ENCODE assay signal across 26 cellular contexts in genomic region chr18:45228989-45229388, GRCh38.
"Had no signal": no experiment of that assay in that cellular context is flagged by ENCODE, and none has a peak within 500 bp of the region (broad histone marks: within the 10 kb centered on the region; RNA-seq: fewer than 3 reads in every experiment).

No MANE protein-coding gene starts in this region.

- H3K9me3 ChIP-seq: gastrocnemius medialis, mucosa of descending colon, right lobe of liver, transverse colon, vagina had no signal

- H3K79me2 ChIP-seq: parathyroid adenoma had no signal

- H3K4me3 ChIP-seq: gastrocnemius medialis, lung, mucosa of descending colon, neural progenitor cell, right lobe of liver, transverse colon, vagina had no signal

- H3K27ac ChIP-seq: epithelial cell of prostate, gastrocnemius medialis, neural progenitor cell, parathyroid adenoma, right lobe of liver, transverse colon, vagina had no signal

- H3K4me1 Mint-ChIP-seq: memory B cell, naive B cell, neural progenitor cell had no signal

- H3K27me3 Mint-ChIP-seq: dendritic cell treated with granulocyte-macrophage colony-stimulating factor and Interleukin-4, amounts not matched to agents 40 ng/mL and 50 ng/mL, for 4 days; memory B cell; progenitor cell of endocrine pancreas; stimulated activated naive B cell treated with anti-CD40 and anti-IgM and Interleukin-4, amounts not matched to agents 10 μg/mL and 1 μg/mL and 100 μg/mL, for 72 hours; stimulated activated naive CD8-positive, alpha-beta T cell treated with anti-CD3 and anti-CD28 coated beads, Interleukin-15, Interleukin-2, amounts not matched to agents 100 ng/mL and 50 ng/mL, for 24 hours had no signal

- ATAC-seq: esophagus mucosa; gastrocnemius medialis; left lobe of liver; mucosa of descending colon; natural killer cell treated with Interleukin-12 subunit alpha and Interleukin-12 subunit beta and Interleukin-15 and Interleukin-18, amount 100 ng/mL, for 72 hours; right lobe of liver; stimulated activated naive B cell treated with anti-CD40 and anti-IgM and Interleukin-4, amounts not matched to agents 10 μg/mL and 1 μg/mL and 100 μg/mL, for 72 hours had no signal

- H3K27me3 ChIP-seq: gastrocnemius medialis, neural progenitor cell, right lobe of liver, transverse colon, vagina had no signal

- H3K4me3 Mint-ChIP-seq: dendritic cell treated with granulocyte-macrophage colony-stimulating factor and Interleukin-4, amounts not matched to agents 40 ng/mL and 50 ng/mL, for 4 days; endodermal cell; memory B cell; naive B cell; natural killer cell treated with Interleukin-12 subunit alpha and Interleukin-12 subunit beta and Interleukin-15 and Interleukin-18, amount 100 ng/mL, for 72 hours; neural progenitor cell; stimulated activated naive B cell treated with anti-CD40 and anti-IgM and Interleukin-4, amounts not matched to agents 10 μg/mL and 1 μg/mL and 100 μg/mL, for 72 hours; stimulated activated naive CD8-positive, alpha-beta T cell treated with anti-CD3 and anti-CD28 coated beads, Interleukin-15, Interleukin-2, amounts not matched to agents 100 ng/mL and 50 ng/mL, for 24 hours had no signal

- DNase-seq: effector CD8-positive, alpha-beta T cell; endodermal cell; foreskin fibroblast; gastrocnemius medialis; head of caudate nucleus; kidney; mucosa of descending colon; naive B cell; right lobe of liver; small intestine; stimulated activated CD4-positive, alpha-beta T cell treated with anti-CD3 and anti-CD28 coated beads, Interleukin-15, amount 100 ng/mL, for 24 hours; stimulated activated CD4-positive, alpha-beta T cell treated with anti-CD3 and anti-CD28 coated beads, Interleukin-2, amount 100 ng/mL, for 48 hours; stimulated activated naive B cell treated with anti-CD40 and anti-IgM and Interleukin-4, amounts not matched to agents 10 μg/mL and 1 μg/mL and 100 μg/mL, for 72 hours; transverse colon had no signal

- H3K9ac ChIP-seq: neural progenitor cell, parathyroid adenoma had no signal

- H2AFZ ChIP-seq: neural progenitor cell, parathyroid adenoma had no signal

- H3K27ac Mint-ChIP-seq: dendritic cell treated with granulocyte-macrophage colony-stimulating factor and Interleukin-4, amounts not matched to agents 40 ng/mL and 50 ng/mL, for 4 days; endodermal cell; memory B cell; natural killer cell treated with Interleukin-12 subunit alpha and Interleukin-12 subunit beta and Interleukin-15 and Interleukin-18, amount 100 ng/mL, for 72 hours; neural progenitor cell; progenitor cell of endocrine pancreas; stimulated activated naive B cell treated with anti-CD40 and anti-IgM and Interleukin-4, amounts not matched to agents 10 μg/mL and 1 μg/mL and 100 μg/mL, for 72 hours; stimulated activated naive CD8-positive, alpha-beta T cell treated with anti-CD3 and anti-CD28 coated beads, Interleukin-15, Interleukin-2, amounts not matched to agents 100 ng/mL and 50 ng/mL, for 24 hours had no signal

- H3K36me3 Mint-ChIP-seq: naive B cell; natural killer cell treated with Interleukin-12 subunit alpha and Interleukin-12 subunit beta and Interleukin-15 and Interleukin-18, amount 100 ng/mL, for 72 hours; stimulated activated naive B cell treated with anti-CD40 and anti-IgM and Interleukin-4, amounts not matched to agents 10 μg/mL and 1 μg/mL and 100 μg/mL, for 72 hours had no signal

- H3K9me3 Mint-ChIP-seq: memory B cell; natural killer cell treated with Interleukin-12 subunit alpha and Interleukin-12 subunit beta and Interleukin-15 and Interleukin-18, amount 100 ng/mL, for 72 hours; stimulated activated naive CD8-positive, alpha-beta T cell treated with anti-CD3 and anti-CD28 coated beads, Interleukin-15, Interleukin-2, amounts not matched to agents 100 ng/mL and 50 ng/mL, for 24 hours had no signal

- H3K36me3 ChIP-seq: gastrocnemius medialis, neural progenitor cell, right lobe of liver, transverse colon, vagina had no signal

- H3K4me1 ChIP-seq: gastrocnemius medialis, neural progenitor cell, parathyroid adenoma, right lobe of liver, transverse colon, vagina had no signal

- H3K4me2 ChIP-seq: neural progenitor cell had no signal
